In the genomic region with DNA sequence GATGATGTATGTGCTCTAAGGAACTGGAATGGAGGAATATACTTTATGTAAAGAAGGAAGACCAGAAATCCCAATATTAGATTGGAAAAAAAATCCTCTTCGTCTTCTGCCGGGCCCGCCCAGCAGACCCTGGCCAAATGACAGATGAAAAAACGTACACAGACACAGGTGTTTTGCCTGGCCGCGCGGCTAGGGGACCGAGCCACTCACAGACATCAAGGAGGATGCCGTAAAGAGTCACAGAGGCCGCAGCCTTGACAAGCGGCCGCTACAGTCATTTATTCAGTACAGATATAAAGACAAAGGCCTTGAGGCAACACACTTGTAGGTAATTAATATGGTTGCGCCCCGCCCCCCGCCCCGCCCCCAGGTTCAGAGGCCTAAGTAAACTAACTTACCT, we compare ENCODE assay signal across 17 cellular contexts.
DNase-seq lines count a peak whose midpoint lies in the region; ATAC-seq, FAIRE-seq and TF ChIP-seq lines count a peak whose summit lies in the region.
"Had no signal": no experiment of that assay in that cellular context is flagged by ENCODE, and none has a peak within 500 bp of the region (broad histone marks: within the 10 kb centered on the region; RNA-seq: fewer than 3 reads in every experiment).

No MANE protein-coding gene starts in this region.

- FAIRE-seq in small intestine (lab: Jason Lieb, UNC): no peak
- FAIRE-seq: HTR-8/SVneo had no signal

- H3K4me3 ChIP-seq in small intestine (ENCODE audit: low read depth in 1 of 2, low read length in 2 of 2): no peak overlapping the region
- H3K4me3 ChIP-seq in spleen: no peak overlapping the region
- H3K4me3 ChIP-seq: hepatocyte, upper lobe of left lung had no signal

- H3K9me3 ChIP-seq in small intestine (ENCODE audit: control insufficient read depth, low read depth) (peaks cover 2% of the 10 kb centered on the region), spleen (no peaks in the 10 kb centered on the region)
- H3K9me3 ChIP-seq: Caco-2, upper lobe of left lung had no signal

- H3K36me3 ChIP-seq in small intestine (ENCODE audit: control insufficient read depth in 2 of 2, insufficient read depth in 2 of 2, low read length in 2 of 2) (no peaks in the 10 kb centered on the region), spleen (no peaks in the 10 kb centered on the region)
- H3K36me3 ChIP-seq: upper lobe of left lung had no signal

- H3K4me1 ChIP-seq in small intestine (ENCODE audit: control insufficient read depth in 2 of 2, insufficient read depth in 1 of 2, low read depth in 1 of 2, low read length in 1 of 2) (no peaks in the 10 kb centered on the region), spleen (no peaks in the 10 kb centered on the region)
- H3K4me1 ChIP-seq: Caco-2, upper lobe of left lung had no signal

- WGBS in small intestine, 3 donors: 86 to 88% (median 88%) methylated on average over 16 of the region's 16 CpGs
- 85 to 93% (median 89%) methylated on average over 16 of the region's 16 CpGs for WGBS in spleen, 5 donors

- peak; percentile 10 for DNase-seq in RPMI8226
- no peak for DNase-seq in NCI-H524 treated with DMSO at 0.1 percent for 48 hours (lab: John Stamatoyannopoulos, UW)
- no peak for DNase-seq in small intestine
- no peak for DNase-seq in spleen
- DNase-seq in activated CD4-positive, CD25-positive, alpha-beta regulatory T cell (lab: John Stamatoyannopoulos, UW): no peak
- DNase-seq: activated CD4-positive, alpha-beta T cell treated with anti-CD3 and anti-CD28 coated beads for 1 hour; Caco-2; MM.1S; NCI-H2029 treated with DMSO at 0.1 percent for 48 hours; T-helper 1 cell had no signal

- H3K27me3 ChIP-seq in small intestine (ENCODE audit: control insufficient read depth in 2 of 2, insufficient read depth in 2 of 2, low read length in 2 of 2) (no peaks in the 10 kb centered on the region), spleen (replicated peaks in 1 of 7) (no peaks in the 10 kb centered on the region)
- H3K27me3 ChIP-seq: hepatocyte, upper lobe of left lung had no signal

- ATAC-seq in GM18505 (IDR thresholded peaks at IDR 0.05; ENCODE audit: unreplicated experiment) (peak; percentile 24), GM21515 (IDR thresholded peaks at IDR 0.05; ENCODE audit: unreplicated experiment) (peak; percentile 22), HG03097 (IDR thresholded peaks at IDR 0.05; ENCODE audit: low FRiP score, unreplicated experiment) (peak; percentile 22)
- ATAC-seq: activated naive CD4-positive, alpha-beta T cell treated with anti-CD3 and anti-CD28 coated beads, Interleukin-2, amount 50 U/mL, for 72 hours had no signal

- no peak overlapping the region for H3K27ac ChIP-seq in small intestine (ENCODE audit: low read depth in 1 of 2, low read length in 1 of 2)
- H3K27ac ChIP-seq in spleen: peak overlapping the region in 1 of 8 donors; percentile 9
- H3K27ac ChIP-seq: upper lobe of left lung had no signal

- TF ChIP-seq POLR2A in GM18505 (IDR thresholded peaks at IDR 0.05; ENCODE audit: borderline replicate concordance, extremely low read depth, insufficient read depth, insufficient read length): no peak
- TF ChIP-seq POLR2A in spleen (IDR thresholded peaks at IDR 0.05): no peak

- TF ChIP-seq CTCF in spleen (IDR thresholded peaks at IDR 0.05 in 8 of 11, conservative IDR thresholded peaks at IDR 0.05 in 3 of 11): no peak

- intact Hi-C loops in spleen (cut with DNase I; ENCODE audit: low total_unique reads): no loop called here
